In genomic region chr4:121697626-121698025, GRCh38 we compare ENCODE assay signal across 8 cellular contexts. TPM values are rescaled to one million over a fixed set of nuclear protein-coding genes. Genes with fewer than 3 reads are reported as not detected.
DNase-seq lines count a peak whose midpoint lies in the region; ATAC-seq and TF ChIP-seq lines count a peak whose summit lies in the region.

No MANE protein-coding gene starts in this region.

- intact Hi-C loops in activated T-helper 1 cell treated with anti-CD3 and anti-CD28 coated beads, Interleukin-12 subunit alpha, Interleukin-12 subunit beta, Interleukin-2, Interleukin-4 antibody, amounts not matched to agents 30 ng/mL and 10 ng/mL and 1 ng/mL, durations not matched to agents 14 hours and 24 hours and 36 hours (cut with micrococcal nuclease) = loop anchor here (1.0 to 5.0 kb wide), 5 partner anchors 9 to 455 kb away; partner anchors contain the start of genes BBS7 and BLTP1
- intact Hi-C loops in transverse colon (cut with DNase I; ENCODE audit: low total_unique reads) = no loop called here

- H3K4me1 ChIP-seq in transverse colon = peaks cover 5 to 37% (median 14%) of the 10 kb centered on the region in 4 donors

- in situ Hi-C loops in transverse colon (cut with MboI; ENCODE audit: low pct_ligation_motif_present in 1 of 4, low pct_unique_long_range_greater_than_20kb in 1 of 4, low sequenced_read_pairs in 3 of 4) = no loop called here

- peak overlapping the region; percentile 85 for H3K4me3 Mint-ChIP-seq in activated T-helper 1 cell treated with anti-CD3 and anti-CD28 coated beads, Interleukin-12 subunit alpha, Interleukin-12 subunit beta, Interleukin-2, Interleukin-4 antibody, amounts not matched to agents 30 ng/mL and 10 ng/mL and 1 ng/mL, durations not matched to agents 14 hours and 24 hours and 36 hours

- peaks cover 10% of the 10 kb centered on the region for H3K36me3 Mint-ChIP-seq in activated T-helper 1 cell treated with anti-CD3 and anti-CD28 coated beads, Interleukin-12 subunit alpha, Interleukin-12 subunit beta, Interleukin-2, Interleukin-4 antibody, amounts not matched to agents 30 ng/mL and 10 ng/mL and 1 ng/mL, durations not matched to agents 14 hours and 24 hours and 36 hours (ENCODE audit: low read depth)

- peak; percentile 42 for ATAC-seq in HG03025 (IDR thresholded peaks at IDR 0.05; ENCODE audit: low FRiP score, unreplicated experiment)

- peaks cover 54% of the 10 kb centered on the region for H3K4me1 Mint-ChIP-seq in activated T-helper 1 cell treated with anti-CD3 and anti-CD28 coated beads, Interleukin-12 subunit alpha, Interleukin-12 subunit beta, Interleukin-2, Interleukin-4 antibody, amounts not matched to agents 30 ng/mL and 10 ng/mL and 1 ng/mL, durations not matched to agents 14 hours and 24 hours and 36 hours (ENCODE audit: low read depth)

- H3K27ac ChIP-seq in transverse colon = peak overlapping the region; percentile 89 to 99 (median 98)

- H3K27me3 ChIP-seq in transverse colon = no peaks in the 10 kb centered on the region

- no peak for TF ChIP-seq POLR2A in transverse colon (IDR thresholded peaks at IDR 0.05)

- H3K27ac Mint-ChIP-seq in activated T-helper 1 cell treated with anti-CD3 and anti-CD28 coated beads, Interleukin-12 subunit alpha, Interleukin-12 subunit beta, Interleukin-2, Interleukin-4 antibody, amounts not matched to agents 30 ng/mL and 10 ng/mL and 1 ng/mL, durations not matched to agents 14 hours and 24 hours and 36 hours = peak overlapping the region; percentile 87

- no peaks in the 10 kb centered on the region for H3K9me3 ChIP-seq in transverse colon

- TF ChIP-seq CTCF in transverse colon (IDR thresholded peaks at IDR 0.05) = no peak

- no peaks in the 10 kb centered on the region for H3K9me3 Mint-ChIP-seq in activated T-helper 1 cell treated with anti-CD3 and anti-CD28 coated beads, Interleukin-12 subunit alpha, Interleukin-12 subunit beta, Interleukin-2, Interleukin-4 antibody, amounts not matched to agents 30 ng/mL and 10 ng/mL and 1 ng/mL, durations not matched to agents 14 hours and 24 hours and 36 hours

- TF ChIP-seq EP300 in transverse colon (IDR thresholded peaks at IDR 0.05; ENCODE audit: low read depth) = no peak

- DNase-seq in NCI-H146 (lab: John Stamatoyannopoulos, UW) = peak; percentile 0
- no peak for DNase-seq in NCI-H146 treated with DMSO at 0.1 percent for 48 hours (lab: John Stamatoyannopoulos, UW; ENCODE audit: unreplicated experiment)
- no peak for DNase-seq in activated T-helper 1 cell treated with anti-CD3 and anti-CD28 coated beads, Interleukin-12 subunit alpha, Interleukin-12 subunit beta, Interleukin-2, Interleukin-4 antibody, amounts not matched to agents 30 ng/mL and 10 ng/mL and 1 ng/mL, durations not matched to agents 14 hours and 24 hours and 36 hours (ENCODE audit: low spot score)
- peak; percentile 47 for DNase-seq in kidney glomerular epithelial cell (lab: John Stamatoyannopoulos, UW)
- no peak for DNase-seq in transverse colon
- no peak for DNase-seq in DMS79 treated with DMSO at 0.1 percent for 48 hours (lab: John Stamatoyannopoulos, UW)
- DNase-seq in SW480 (ENCODE audit: low spot score) = no peak

- H3K27me3 Mint-ChIP-seq in activated T-helper 1 cell treated with anti-CD3 and anti-CD28 coated beads, Interleukin-12 subunit alpha, Interleukin-12 subunit beta, Interleukin-2, Interleukin-4 antibody, amounts not matched to agents 30 ng/mL and 10 ng/mL and 1 ng/mL, durations not matched to agents 14 hours and 24 hours and 36 hours (ENCODE audit: insufficient read depth) = peaks cover 41% of the 10 kb centered on the region

- no peaks in the 10 kb centered on the region for H3K36me3 ChIP-seq in transverse colon

- peak overlapping the region; percentile 31 to 99 (median 73) for H3K4me3 ChIP-seq in transverse colon

- 58 to 67% methylated on average over 6 to 9 of the region's 9 CpGs for WGBS in transverse colon (ENCODE audit: low coverage in 1 of 2), 2 donors

RNA-seq across cellular contexts. Expression of gene ANXA5, which starts 0.8 kb away (rescaled TPM):
- total RNA-seq in activated T-helper 1 cell treated with anti-CD3 and anti-CD28 coated beads, Interleukin-12 subunit alpha, Interleukin-12 subunit beta, Interleukin-2, Interleukin-4 antibody, amounts not matched to agents 30 ng/mL and 10 ng/mL and 1 ng/mL, durations not matched to agents 14 hours and 24 hours and 36 hours = 128 and 131 TPM in 2 replicates
- total RNA-seq in transverse colon = 100 to 1,000 TPM in 2 of 4 donors, 10 to 100 TPM in 2; 62.7 to 196 (median 135) TPM

Comparison
In these comparisons a context has a peak if more than half of its experiments do, and no peak if none do; other contexts are left out.
1. DNase-seq: peak in NCI-H146 (single experiment) and kidney glomerular epithelial cell (single experiment); none in NCI-H146 treated with DMSO at 0.1 percent for 48 hours (single experiment), activated T-helper 1 cell treated with anti-CD3 and anti-CD28 coated beads, Interleukin-12 subunit alpha, Interleukin-12 subunit beta, Interleukin-2, Interleukin-4 antibody, amounts not matched to agents 30 ng/mL and 10 ng/mL and 1 ng/mL, durations not matched to agents 14 hours and 24 hours and 36 hours (single experiment), transverse colon (single experiment), DMS79 treated with DMSO at 0.1 percent for 48 hours (single experiment) and SW480 (single experiment).